ENCODE assay signal across 24 cellular contexts in the genomic region with DNA sequence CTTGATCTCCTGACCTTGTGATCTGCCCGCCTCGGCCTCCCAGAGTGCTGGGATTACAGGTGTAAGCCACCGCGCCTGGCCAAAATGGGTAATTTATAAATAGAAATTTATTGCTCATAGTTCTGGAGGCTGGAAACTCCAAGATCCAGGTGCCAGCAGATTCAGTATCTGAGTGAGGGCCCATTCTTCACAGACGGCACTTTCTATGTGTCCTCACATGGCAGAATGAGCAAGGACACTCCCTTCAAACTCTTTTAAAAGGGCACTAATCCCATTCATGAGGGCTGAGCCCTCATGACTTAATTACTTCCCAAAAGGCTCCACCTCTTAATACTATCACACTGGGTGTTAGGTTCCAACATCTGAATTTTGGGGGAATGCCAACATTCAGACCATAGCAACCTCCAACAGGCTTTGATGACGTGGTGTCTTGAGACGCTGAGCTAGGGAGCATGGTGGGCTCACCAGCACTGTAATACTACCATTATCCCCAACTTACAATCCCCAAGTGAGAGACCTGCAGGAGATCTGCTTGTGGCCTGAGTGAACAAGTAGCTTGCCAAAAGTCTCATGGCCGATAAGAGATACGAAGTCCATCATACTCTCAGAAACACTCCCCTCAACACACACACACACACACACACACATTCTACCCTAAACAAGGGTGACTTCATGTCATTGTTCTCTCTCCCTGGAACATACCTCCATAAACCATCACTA. TPM values are rescaled to one million over a fixed set of nuclear protein-coding genes. Genes with fewer than 3 reads are reported as not detected.
DNase-seq lines count a peak whose midpoint lies in the region; ATAC-seq and TF ChIP-seq lines count a peak whose summit lies in the region.
"Had no signal": no experiment of that assay in that cellular context is flagged by ENCODE, and none has a peak within 500 bp of the region (broad histone marks: within the 10 kb centered on the region; RNA-seq: fewer than 3 reads in every experiment).

No MANE protein-coding gene starts in this region.

- no peak overlapping the region for H3K4me2 ChIP-seq in mesendoderm (ENCODE audit: low read length)
- H3K4me2 ChIP-seq: A549, BLaER1 had no signal

- no peak overlapping the region for H4K8ac ChIP-seq in mesendoderm (ENCODE audit: low read depth, low read length)

- H3K27me3 Mint-ChIP-seq in activated naive CD8-positive, alpha-beta T cell treated with anti-CD3 and anti-CD28 coated beads for 36 hours: no peaks in the 10 kb centered on the region
- peaks cover 3% of the 10 kb centered on the region for H3K27me3 Mint-ChIP-seq in activated naive CD8-positive, alpha-beta T cell treated with anti-CD3 and anti-CD28 coated beads, Interleukin-2, amount 50 U/mL, for 24 hours

- H3K56ac ChIP-seq in mesendoderm (ENCODE audit: low read length): no peak overlapping the region

- H3K79me1 ChIP-seq in mesendoderm (ENCODE audit: low read length): peaks cover 5% of the 10 kb centered on the region

- no peaks in the 10 kb centered on the region for H3K9me3 Mint-ChIP-seq in activated naive CD8-positive, alpha-beta T cell treated with anti-CD3 and anti-CD28 coated beads for 36 hours
- H3K9me3 Mint-ChIP-seq in activated naive CD8-positive, alpha-beta T cell treated with anti-CD3 and anti-CD28 coated beads, Interleukin-2, amount 50 U/mL, for 24 hours: no peaks in the 10 kb centered on the region
- H3K9me3 Mint-ChIP-seq: CD4-positive, alpha-beta memory T cell had no signal

- H3K27me3 ChIP-seq in mesendoderm (ENCODE audit: insufficient read depth, low read length, poor library complexity): no peaks in the 10 kb centered on the region
- H3K27me3 ChIP-seq: BLaER1 had no signal

- no peak overlapping the region for H3K9ac ChIP-seq in mesendoderm (ENCODE audit: low read length)
- H3K9ac ChIP-seq: BLaER1 had no signal

- no peaks in the 10 kb centered on the region for H3K4me1 ChIP-seq in mesendoderm (ENCODE audit: control insufficient read depth, low read depth, low read length)
- H3K4me1 ChIP-seq: BLaER1 had no signal

- H3K4ac ChIP-seq in mesendoderm (ENCODE audit: low read depth, low read length): no peak overlapping the region

- H3K27ac Mint-ChIP-seq in activated naive CD8-positive, alpha-beta T cell treated with anti-CD3 and anti-CD28 coated beads for 36 hours: peak overlapping the region; percentile 18
- H3K27ac Mint-ChIP-seq in activated naive CD8-positive, alpha-beta T cell treated with anti-CD3 and anti-CD28 coated beads, Interleukin-2, amount 50 U/mL, for 24 hours: no peak overlapping the region
- H3K27ac Mint-ChIP-seq: CD4-positive, alpha-beta memory T cell had no signal

- no peak overlapping the region for H3K18ac ChIP-seq in mesendoderm (ENCODE audit: low read length)

- H2BK5ac ChIP-seq in mesendoderm (ENCODE audit: low read length): no peak overlapping the region

- H3K27ac ChIP-seq in mesendoderm (ENCODE audit: low read depth, low read length): no peak overlapping the region
- H3K27ac ChIP-seq: A549, BLaER1, SK-N-MC had no signal

- H3K23ac ChIP-seq in mesendoderm (ENCODE audit: low read length): peak overlapping the region; percentile 24

- H3K4me3 Mint-ChIP-seq in activated naive CD8-positive, alpha-beta T cell treated with anti-CD3 and anti-CD28 coated beads for 36 hours: no peak overlapping the region
- no peak overlapping the region for H3K4me3 Mint-ChIP-seq in activated naive CD8-positive, alpha-beta T cell treated with anti-CD3 and anti-CD28 coated beads, Interleukin-2, amount 50 U/mL, for 24 hours
- H3K4me3 Mint-ChIP-seq: CD4-positive, alpha-beta memory T cell had no signal

- H3K36me3 ChIP-seq in mesendoderm (ENCODE audit: control insufficient read depth, insufficient read depth, low read length): no peaks in the 10 kb centered on the region
- H3K36me3 ChIP-seq: BLaER1 had no signal

- no peaks in the 10 kb centered on the region for H3K36me3 Mint-ChIP-seq in activated naive CD8-positive, alpha-beta T cell treated with anti-CD3 and anti-CD28 coated beads for 36 hours
- no peaks in the 10 kb centered on the region for H3K36me3 Mint-ChIP-seq in activated naive CD8-positive, alpha-beta T cell treated with anti-CD3 and anti-CD28 coated beads, Interleukin-2, amount 50 U/mL, for 24 hours (ENCODE audit: low read depth)
- H3K36me3 Mint-ChIP-seq: CD4-positive, alpha-beta memory T cell had no signal

- no peak overlapping the region for H3K4me3 ChIP-seq in choroid plexus epithelial cell (ENCODE audit: low read depth, low read length)
- no peak overlapping the region for H3K4me3 ChIP-seq in mesendoderm (ENCODE audit: low read length)
- H3K4me3 ChIP-seq: A549, BLaER1, GM12878, SK-N-MC had no signal

- no peak overlapping the region for H2AK5ac ChIP-seq in mesendoderm (ENCODE audit: low read length)

- H2BK15ac ChIP-seq in mesendoderm (replicated peaks; ENCODE audit: low read depth): no peak overlapping the region

- H2BK120ac ChIP-seq in mesendoderm (ENCODE audit: low read depth, low read length): no peak overlapping the region

- DNase-seq in activated naive CD8-positive, alpha-beta T cell treated with anti-CD3 and anti-CD28 coated beads for 36 hours: no peak
- DNase-seq in activated naive CD8-positive, alpha-beta T cell treated with anti-CD3 and anti-CD28 coated beads, Interleukin-2, amount 50 U/mL, for 24 hours: no peak
- DNase-seq in choroid plexus epithelial cell (ENCODE audit: low read depth) (peak; percentile 16), mesendoderm (no peak), NCI-H510A (lab: John Stamatoyannopoulos, UW) (no peak), activated gamma-delta T cell (lab: John Stamatoyannopoulos, UW) (no peak), nucleus accumbens (lab: John Stamatoyannopoulos, UW) (no peak)
- no peak for DNase-seq in stimulated activated CD4-positive, alpha-beta T cell treated with anti-CD3 and anti-CD28 coated beads, Interleukin-1b, Interleukin-23, amount 100 ng/mL, for 48 hours
- DNase-seq: CD4-positive, alpha-beta memory T cell; DMS53; EL; KG1; MV-4-11; NCI-H187; NCI-H2107; NCI-H345; NCI-H526 treated with DMSO at 0.1 percent for 48 hours; NK-92 treated with Interleukin-12 subunit alpha and Interleukin-12 subunit beta, amount 100 ng/mL, for 24 hours; SHP77 had no signal

- no peak for ATAC-seq in activated naive CD8-positive, alpha-beta T cell treated with anti-CD3 and anti-CD28 coated beads, Interleukin-2, amount 50 U/mL, for 24 hours
- ATAC-seq: A549, GM12878, HCT116 had no signal

- no peaks in the 10 kb centered on the region for H3K79me2 ChIP-seq in mesendoderm (ENCODE audit: control insufficient read depth, insufficient read depth, low read length)

- peaks cover 4% of the 10 kb centered on the region for H3K4me1 Mint-ChIP-seq in activated naive CD8-positive, alpha-beta T cell treated with anti-CD3 and anti-CD28 coated beads for 36 hours
- no peaks in the 10 kb centered on the region for H3K4me1 Mint-ChIP-seq in activated naive CD8-positive, alpha-beta T cell treated with anti-CD3 and anti-CD28 coated beads, Interleukin-2, amount 50 U/mL, for 24 hours
- H3K4me1 Mint-ChIP-seq: CD4-positive, alpha-beta memory T cell had no signal

- WGBS in mesendoderm (ENCODE audit: extremely low coverage, insufficient coverage, low lambda C conversion rate): no CpG with 5 or more reads among the region's 9 CpGs

- no peak overlapping the region for H4K5ac ChIP-seq in mesendoderm (ENCODE audit: low read length)

- no peak for TF ChIP-seq CTCF in choroid plexus epithelial cell (conservative IDR thresholded peaks at IDR 0.05; ENCODE audit: low read depth, low read length)

RNA-seq across cellular contexts. Expression of a gene that starts 8.5 kb away (rescaled TPM):
- 1 to 10 TPM; 2.4 to 2.8 TPM for total RNA-seq in activated naive CD8-positive, alpha-beta T cell treated with anti-CD3 and anti-CD28 coated beads for 36 hours
- polyA plus RNA-seq in mesendoderm (2013, experiment 1 of 2): 16.1 TPM
- polyA plus RNA-seq in mesendoderm (2013, experiment 2 of 2): 16.3 TPM
